12 cellular contexts compared by ENCODE assay signal in genomic region chr10:92729886-92730285, GRCh38. TPM values are rescaled to one million over a fixed set of nuclear protein-coding genes. Genes with fewer than 3 reads are reported as not detected.
DNase-seq lines count a peak whose midpoint lies in the region; ATAC-seq and TF ChIP-seq lines count a peak whose summit lies in the region.
"Had no signal": no experiment of that assay in that cellular context is flagged by ENCODE, and none has a peak within 500 bp of the region (broad histone marks: within the 10 kb centered on the region; RNA-seq: fewer than 3 reads in every experiment).

No MANE protein-coding gene starts in this region.

- no peaks in the 10 kb centered on the region for H3K4me1 ChIP-seq in mucosa of descending colon (ENCODE audit: low read depth)
- H3K4me1 ChIP-seq: heart left ventricle, psoas muscle had no signal

- no peaks in the 10 kb centered on the region for H3K9me3 ChIP-seq in mucosa of descending colon
- H3K9me3 ChIP-seq: heart left ventricle, psoas muscle had no signal

- no peak for TF ChIP-seq CTCF in mucosa of descending colon (IDR thresholded peaks at IDR 0.05)

- peak; percentile 81 for ATAC-seq in GM18907 (IDR thresholded peaks at IDR 0.05; ENCODE audit: unreplicated experiment)
- ATAC-seq in GM21717 (IDR thresholded peaks at IDR 0.05; ENCODE audit: unreplicated experiment), result peak; percentile 94
- ATAC-seq in HG03135 (IDR thresholded peaks at IDR 0.05; ENCODE audit: unreplicated experiment), result peak; percentile 94
- peak; percentile 25 for ATAC-seq in mucosa of descending colon
- ATAC-seq: heart left ventricle, psoas muscle had no signal

- intact Hi-C loops in mucosa of descending colon (cut with DNase I, micrococcal nuclease), result no loop called here

- no peak overlapping the region for H3K4me3 ChIP-seq in mucosa of descending colon
- H3K4me3 ChIP-seq: heart left ventricle, psoas muscle had no signal

- H3K36me3 ChIP-seq in mucosa of descending colon (ENCODE audit: low read depth), result no peaks in the 10 kb centered on the region
- H3K36me3 ChIP-seq: heart left ventricle had no signal

- no peak for DNase-seq in mucosa of descending colon
- DNase-seq in NCI-H2196 (lab: John Stamatoyannopoulos, UW; ENCODE audit: unreplicated experiment), result no peak
- no peak for DNase-seq in SKM-1 (lab: John Stamatoyannopoulos, UW; ENCODE audit: unreplicated experiment)
- no peak for DNase-seq in NCI-H1436 treated with DMSO at 0.1 percent for 48 hours (lab: John Stamatoyannopoulos, UW)
- no peak for DNase-seq in EL
- DNase-seq: effector CD4-positive, alpha-beta T cell; heart left ventricle; psoas muscle; SIG-M5 had no signal

RNA-seq across cellular contexts. Expression of gene HHEX, which starts 40.1 kb away (rescaled TPM):
- 1 to 10 TPM; 3.5 to 8.8 (median 4.0) TPM for total RNA-seq in mucosa of descending colon

Comparison
In these comparisons a context has a peak if more than half of its experiments do, and no peak if none do; other contexts are left out.
1. ATAC-seq: peak in every context shown above with its lines; median percentile 94 in GM21717; 94 in HG03135; 81 in GM18907; 25 in mucosa of descending colon.